Comparison of ENCODE assay signal across 1 cellular context in the genomic region with DNA sequence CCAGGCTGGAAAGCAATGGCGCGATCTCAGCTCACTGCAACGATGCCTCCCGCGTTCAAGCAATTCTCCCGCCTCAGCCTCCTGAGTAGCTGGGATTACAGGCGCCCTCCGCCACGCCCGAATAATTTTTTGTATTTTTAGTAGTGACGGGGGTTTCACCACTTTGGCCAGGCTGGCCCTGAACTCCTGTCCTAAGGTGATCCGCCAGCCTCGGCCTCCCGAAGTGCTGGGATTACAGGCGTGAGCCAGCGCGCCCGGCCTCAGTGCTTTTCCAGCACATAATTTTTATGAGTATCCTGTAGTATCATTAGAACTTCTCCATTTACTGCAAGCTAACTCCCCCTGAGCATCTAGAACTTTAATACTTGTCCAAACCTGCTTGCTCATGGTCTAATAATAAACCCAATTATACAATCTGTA.
TF ChIP-seq lines count a peak whose summit lies in the region.

No MANE protein-coding gene starts in this region.

TF ChIP-seq in HepG2, 621 proteins besides CTCF, POLR2A, EP300 and RAD21 (continued from another document):
- TF ChIP-seq ZNF275 (CRISPR knock-in tag; IDR thresholded peaks at IDR 0.05; ENCODE audit: borderline replicate concordance) (no peak), ZBTB33 (CRISPR knock-in tag; IDR thresholded peaks at IDR 0.05) (0 out of 2 replicates have a peak, but pooled peaks have one; percentile 50), ERF (CRISPR knock-in tag; IDR thresholded peaks at IDR 0.05) (no peak)
